In genomic region chr16:10940501-10941079, GRCh38 we compare ENCODE assay signal across 8 cellular contexts. TPM values are rescaled to one million over a fixed set of nuclear protein-coding genes. Genes with fewer than 3 reads are reported as not detected.
A peak's percentile ranks its signal among the peaks of the same experiment; 100 is the strongest.
DNase-seq lines count a peak whose midpoint lies in the region; ATAC-seq and TF ChIP-seq lines count a peak whose summit lies in the region.

No MANE protein-coding gene starts in this region.

- no peak overlapping the region for H2BK15ac ChIP-seq in H9 (ENCODE audit: low read depth, low read length)

- peaks cover 11% of the 10 kb centered on the region for H3K23me2 ChIP-seq in H9 (ENCODE audit: insufficient read length, low read depth, low read length, poor library complexity, severe bottlenecking)

- WGBS in H9 (ENCODE audit: extremely low coverage, insufficient read length, low lambda C conversion rate), result no CpG with 5 or more reads among the region's 8 CpGs

- H2BK120ac ChIP-seq in H9 (ENCODE audit: low read depth, low read length, poor library complexity, severe bottlenecking), result no peak overlapping the region

- peaks cover 8 to 26% (median 14%) of the 10 kb centered on the region in 3 experiments; a peak in 6 of 7 replicates for H3K36me3 Mint-ChIP-seq in H9 (ENCODE audit: insufficient read depth in 1 of 3, low read depth in 3 of 3)
- H3K36me3 Mint-ChIP-seq in T-helper 2 cell treated with Interferon-gamma antibody and Interleukin-4, amounts not matched to agents 5 μg/mL and 100 μg/mL, for 36 hours (ENCODE audit: low read depth), result peaks cover 22% of the 10 kb centered on the region
- H3K36me3 Mint-ChIP-seq in glutamatergic neuron (ENCODE audit: unreplicated experiment), result peaks cover 5% of the 10 kb centered on the region

- H3K27me3 Mint-ChIP-seq in H9 (ENCODE audit: low read depth) (no peaks in the 10 kb centered on the region; the same call in 1 of the 2 replicates), glutamatergic neuron (ENCODE audit: unreplicated experiment) (peaks cover 10% of the 10 kb centered on the region)
- H3K27me3 Mint-ChIP-seq in T-helper 2 cell treated with Interferon-gamma antibody and Interleukin-4, amounts not matched to agents 5 μg/mL and 100 μg/mL, for 36 hours (ENCODE audit: low read depth), result no peaks in the 10 kb centered on the region

- H3K4me3 Mint-ChIP-seq in H9 (peak overlapping the region; percentile 87 to 95), glutamatergic neuron (ENCODE audit: unreplicated experiment) (peak overlapping the region; percentile 90)
- H3K4me3 Mint-ChIP-seq in T-helper 2 cell treated with Interferon-gamma antibody and Interleukin-4, amounts not matched to agents 5 μg/mL and 100 μg/mL, for 36 hours, result peak overlapping the region; percentile 91

- no peak overlapping the region for H2AFZ ChIP-seq in H9 (ENCODE audit: low read length)

- H2BK12ac ChIP-seq in H9 (ENCODE audit: insufficient read length, low read depth, low read length), result no peak overlapping the region

- ATAC-seq in HG03139 (IDR thresholded peaks at IDR 0.05; ENCODE audit: unreplicated experiment) (no peak), GM18502 (IDR thresholded peaks at IDR 0.05; ENCODE audit: poor library complexity, unreplicated experiment) (no peak)

- no peak overlapping the region for H2BK5ac ChIP-seq in H9 (ENCODE audit: insufficient read length, low read length)

- H3K79me1 ChIP-seq in H9 (ENCODE audit: insufficient read depth, low read depth, low read length, poor library complexity, severe bottlenecking), result peaks cover 6% of the 10 kb centered on the region

- H3K9ac ChIP-seq in H9 (ENCODE audit: extremely low read depth, insufficient read length, low read length), result peak overlapping the region; percentile 2

- H3K4me2 ChIP-seq in H9 (ENCODE audit: insufficient read depth, insufficient read length, low read length), result peak overlapping the region; percentile 65

- H3K14ac ChIP-seq in H9 (ENCODE audit: insufficient read depth, low read length), result no peak overlapping the region

- H4K8ac ChIP-seq in H9 (replicated peaks; ENCODE audit: insufficient read length, low read depth, low read length), result no peak overlapping the region

- H3K27me3 ChIP-seq in H9 (ENCODE audit: insufficient read depth, low read length), result no peaks in the 10 kb centered on the region

- H4K91ac ChIP-seq in H9 (ENCODE audit: insufficient read length, low read depth, low read length), result no peak overlapping the region

- no peak overlapping the region for H2BK20ac ChIP-seq in H9 (ENCODE audit: low read depth, low read length, poor library complexity, severe bottlenecking)

- H4K5ac ChIP-seq in H9 (ENCODE audit: insufficient read length, low read depth, low read length), result no peak overlapping the region

- H3T11ph ChIP-seq in H9 (ENCODE audit: low read length), result no peak overlapping the region

- H3K18ac ChIP-seq in H9 (ENCODE audit: insufficient read length, low read depth, low read length), result no peak overlapping the region

- no peak overlapping the region for H2AK5ac ChIP-seq in H9 (ENCODE audit: insufficient read length, low read length)

- H3K23ac ChIP-seq in H9 (ENCODE audit: insufficient read length, low read depth, low read length), result no peak overlapping the region

- H3K9me3 ChIP-seq in H9 (ENCODE audit: control insufficient read depth, low read depth, low read length), result no peaks in the 10 kb centered on the region

- H3K4me3 ChIP-seq in retinal pigment epithelial cell (ENCODE audit: low read length), result peak overlapping the region; percentile 72

- no peak overlapping the region for H3K56ac ChIP-seq in H9 (ENCODE audit: insufficient read length, low read depth, low read length)

- H3K4me1 Mint-ChIP-seq in H9 (peaks cover 35 to 40% of the 10 kb centered on the region in 2 experiments), glutamatergic neuron (ENCODE audit: low read depth, unreplicated experiment) (peaks cover 31% of the 10 kb centered on the region)
- peaks cover 62% of the 10 kb centered on the region for H3K4me1 Mint-ChIP-seq in T-helper 2 cell treated with Interferon-gamma antibody and Interleukin-4, amounts not matched to agents 5 μg/mL and 100 μg/mL, for 36 hours (ENCODE audit: low read depth)

- no peaks in the 10 kb centered on the region for H3K9me3 Mint-ChIP-seq in H9
- no peaks in the 10 kb centered on the region for H3K9me3 Mint-ChIP-seq in T-helper 2 cell treated with Interferon-gamma antibody and Interleukin-4, amounts not matched to agents 5 μg/mL and 100 μg/mL, for 36 hours
- peaks cover 19% of the 10 kb centered on the region for H3K9me3 Mint-ChIP-seq in glutamatergic neuron (ENCODE audit: unreplicated experiment)

- H3K27ac Mint-ChIP-seq in H9 (no peak overlapping the region), glutamatergic neuron (ENCODE audit: unreplicated experiment) (peak overlapping the region; percentile 86)
- H3K27ac Mint-ChIP-seq in T-helper 2 cell treated with Interferon-gamma antibody and Interleukin-4, amounts not matched to agents 5 μg/mL and 100 μg/mL, for 36 hours, result no peak overlapping the region

- no peak overlapping the region for H3K4ac ChIP-seq in H9 (ENCODE audit: low read depth, low read length)

- peaks cover 3% of the 10 kb centered on the region; the same call in 1 of the 2 replicates for H3K4me1 ChIP-seq in H9 (ENCODE audit: insufficient read depth, low read length)

- no peak overlapping the region for H3K27ac ChIP-seq in H9 (ENCODE audit: insufficient read length, low read depth, low read length)

- DNase-seq in H9 (no peak), glutamatergic neuron (peak; percentile 51), retinal pigment epithelial cell (ENCODE audit: low read depth) (no peak), cerebellar nuclear complex (lab: John Stamatoyannopoulos, UW) (no peak)
- DNase-seq in T-helper 2 cell treated with Interferon-gamma antibody and Interleukin-4, amounts not matched to agents 5 μg/mL and 100 μg/mL, for 36 hours (ENCODE audit: low spot score), result no peak
- no peak for DNase-seq in stimulated activated CD4-positive, alpha-beta T cell treated with anti-CD3 and anti-CD28 coated beads, Interleukin-2, amount 100 ng/mL, for 24 hours

- no peaks in the 10 kb centered on the region for H4K20me1 ChIP-seq in H9 (ENCODE audit: control insufficient read depth, insufficient read depth, insufficient read length)

- no peak for TF ChIP-seq CTCF in H9 (conservative IDR thresholded peaks at IDR 0.05)
- TF ChIP-seq CTCF in glutamatergic neuron (IDR thresholded peaks at IDR 0.05; ENCODE audit: partially characterized antibody, unreplicated experiment), result no peak
- TF ChIP-seq CTCF in retinal pigment epithelial cell (conservative IDR thresholded peaks at IDR 0.05; ENCODE audit: low read depth, low read length), result no peak

- no peaks in the 10 kb centered on the region; the same call in 1 of the 2 replicates for H3K79me2 ChIP-seq in H9 (ENCODE audit: insufficient read depth, low read length)

RNA-seq across cellular contexts. Expression of gene DEXI, which starts 1.7 kb away (rescaled TPM):
- total RNA-seq in H9 (2021), result 27.5 and 28.3 TPM in 2 replicates
- total RNA-seq in glutamatergic neuron (ENCODE audit: unreplicated experiment), result 37.3 TPM

RNA-seq across cellular contexts. Expression of gene CLEC16A, which starts 3.8 kb away (rescaled TPM):
- total RNA-seq in H9 (2021) (14.6 and 15.2 TPM in 2 replicates), glutamatergic neuron (ENCODE audit: unreplicated experiment) (43.0 TPM)
